Comparison of ENCODE assay signal across 8 cellular contexts in genomic region chr19:11924886-11925583, GRCh38. TPM values are rescaled to one million over a fixed set of nuclear protein-coding genes. Genes with fewer than 3 reads are reported as not detected.
DNase-seq lines count a peak whose midpoint lies in the region; ATAC-seq and TF ChIP-seq lines count a peak whose summit lies in the region.

Gene ZNF700, plus strand, starts transcription at chr19:11925107. Its CDS starts 104 bp downstream, at chr19:11925211.

- no peaks in the 10 kb centered on the region for H3K9me2 ChIP-seq in SU-DHL-6 (replicated peaks; ENCODE audit: insufficient read depth, low read length)

- peaks cover 10% of the 10 kb centered on the region; the same call in 1 of the 2 replicates for H3F3A ChIP-seq in SU-DHL-6 (ENCODE audit: insufficient read depth)

- H3K36me3 Mint-ChIP-seq in activated naive CD8-positive, alpha-beta T cell treated with anti-CD3 and anti-CD28 coated beads, Interleukin-2, amount 10 ng/mL, durations not matched to agents 7 days and 5 days: peaks cover 38% of the 10 kb centered on the region
- H3K36me3 Mint-ChIP-seq in osteocyte (ENCODE audit: unreplicated experiment): peaks cover 7% of the 10 kb centered on the region

- H3K4me3 ChIP-seq in GM12865 (ENCODE audit: low read depth, low read length) (peak within 1 kb of the TSS; percentile 99), SU-DHL-6 (ENCODE audit: insufficient read depth, low read length, poor library complexity, severe bottlenecking) (peak within 1 kb of the TSS; percentile 93), thoracic aorta (peak within 1 kb of the TSS; percentile 86)

- H3K4me2 ChIP-seq in SU-DHL-6 (ENCODE audit: low read depth, low read length, poor library complexity, severe bottlenecking): peak within 1 kb of the TSS; percentile 70

- peak; percentile 97 for DNase-seq in GM12865 (ENCODE audit: low read depth)
- peak; percentile 88 for DNase-seq in NCI-H128 (lab: John Stamatoyannopoulos, UW; ENCODE audit: unreplicated experiment)
- DNase-seq in activated naive CD8-positive, alpha-beta T cell treated with anti-CD3 and anti-CD28 coated beads, Interleukin-2, amount 10 ng/mL, durations not matched to agents 7 days and 5 days: peak; percentile 89
- DNase-seq in head of caudate nucleus: peak; percentile 90 to 99 (median 96)
- peak; percentile 96 for DNase-seq in osteocyte (ENCODE audit: extremely low spot score, unreplicated experiment)
- DNase-seq in thoracic aorta (ENCODE audit: low spot score): peak; percentile 94

- ATAC-seq in HG02759 (IDR thresholded peaks at IDR 0.05; ENCODE audit: unreplicated experiment) (peak; percentile 84), thoracic aorta (ENCODE audit: insufficient number of reproducible peaks, low FRiP score, low read depth) (peak; percentile 94)
- peak; percentile 85 for ATAC-seq in activated naive CD8-positive, alpha-beta T cell treated with anti-CD3 and anti-CD28 coated beads, Interleukin-2, amount 10 ng/mL, durations not matched to agents 7 days and 5 days (ENCODE audit: low read depth)

- intact Hi-C loops in head of caudate nucleus (cut with DNase I): loop anchor here (5.0 kb wide), 1 partner anchor 62 kb away; no protein-coding TSS in a partner anchor

- no peaks in the 10 kb centered on the region for H4K20me1 ChIP-seq in SU-DHL-6 (ENCODE audit: low read depth, low read length)

- H3K9ac ChIP-seq in SU-DHL-6 (ENCODE audit: low read length): peak within 1 kb of the TSS; percentile 92

- H3K79me2 ChIP-seq in SU-DHL-6 (ENCODE audit: insufficient read depth, low read length): peaks cover 45% of the 10 kb centered on the region

- peaks cover under 1% of the 10 kb centered on the region for H3K9me3 Mint-ChIP-seq in activated naive CD8-positive, alpha-beta T cell treated with anti-CD3 and anti-CD28 coated beads, Interleukin-2, amount 10 ng/mL, durations not matched to agents 7 days and 5 days
- H3K9me3 Mint-ChIP-seq in osteocyte (ENCODE audit: unreplicated experiment): no peaks in the 10 kb centered on the region

- H3K4me1 ChIP-seq in thoracic aorta (ENCODE audit: control insufficient read depth in 1 of 2, low read depth in 2 of 2): peaks cover 10 to 25% of the 10 kb centered on the region in 2 donors

- peaks cover 30% of the 10 kb centered on the region for H3K4me1 Mint-ChIP-seq in activated naive CD8-positive, alpha-beta T cell treated with anti-CD3 and anti-CD28 coated beads, Interleukin-2, amount 10 ng/mL, durations not matched to agents 7 days and 5 days
- H3K4me1 Mint-ChIP-seq in osteocyte (ENCODE audit: unreplicated experiment): peaks cover 27% of the 10 kb centered on the region

- peak within 1 kb of the TSS; percentile 90 for H3K4me3 Mint-ChIP-seq in activated naive CD8-positive, alpha-beta T cell treated with anti-CD3 and anti-CD28 coated beads, Interleukin-2, amount 10 ng/mL, durations not matched to agents 7 days and 5 days
- peak within 1 kb of the TSS; percentile 98 for H3K4me3 Mint-ChIP-seq in osteocyte (ENCODE audit: unreplicated experiment)

- TF ChIP-seq CTCF in GM12865 (IDR thresholded peaks at IDR 0.05; ENCODE audit: insufficient read depth, low read depth, low read length, missing control alignments): no peak
- no peak for TF ChIP-seq CTCF in SU-DHL-6 (IDR thresholded peaks at IDR 0.05; ENCODE audit: insufficient read depth, low read length, poor library complexity, severe bottlenecking)
- TF ChIP-seq CTCF in osteocyte (IDR thresholded peaks at IDR 0.05): peak; percentile 3
- TF ChIP-seq CTCF in thoracic aorta (IDR thresholded peaks at IDR 0.05): no peak

- no peaks in the 10 kb centered on the region for H3K27me3 Mint-ChIP-seq in activated naive CD8-positive, alpha-beta T cell treated with anti-CD3 and anti-CD28 coated beads, Interleukin-2, amount 10 ng/mL, durations not matched to agents 7 days and 5 days
- H3K27me3 Mint-ChIP-seq in osteocyte (ENCODE audit: unreplicated experiment): no peaks in the 10 kb centered on the region

- POLR2A ChIA-PET in activated naive CD8-positive, alpha-beta T cell treated with anti-CD3 and anti-CD28 coated beads, Interleukin-2, amount 10 ng/mL, durations not matched to agents 7 days and 5 days (lab: Charles Lee): interaction anchor here (0.6 to 4.4 kb wide), 14 partner anchors 38 to 238 kb away, joined by 3 to 69 read pairs (median 4); partner anchors contain the start of genes ZNF136, ZNF20, ZNF439 and ZNF625

- peak within 1 kb of the TSS; percentile 100 for H3K27ac Mint-ChIP-seq in activated naive CD8-positive, alpha-beta T cell treated with anti-CD3 and anti-CD28 coated beads, Interleukin-2, amount 10 ng/mL, durations not matched to agents 7 days and 5 days
- H3K27ac Mint-ChIP-seq in osteocyte (ENCODE audit: unreplicated experiment): peak within 1 kb of the TSS; percentile 100

- H3K27me3 ChIP-seq in SU-DHL-6 (ENCODE audit: low read length): no peaks in the 10 kb centered on the region
- H3K27me3 ChIP-seq in thoracic aorta (replicated peaks; ENCODE audit: insufficient read depth): no peaks in the 10 kb centered on the region

- peaks cover 14% of the 10 kb centered on the region for H3K36me3 ChIP-seq in SU-DHL-6 (ENCODE audit: low read length)
- H3K36me3 ChIP-seq in thoracic aorta: peaks cover 3% of the 10 kb centered on the region

- H2AFZ ChIP-seq in SU-DHL-6 (ENCODE audit: low read depth, low read length, severe bottlenecking): peak within 1 kb of the TSS; percentile 75

- H3K9me3 ChIP-seq in SU-DHL-6 (ENCODE audit: insufficient read depth, low read length) (no peaks in the 10 kb centered on the region), thoracic aorta (no peaks in the 10 kb centered on the region)

- H3K27ac ChIP-seq in SU-DHL-6 (ENCODE audit: low read depth, low read length) (peak within 1 kb of the TSS; percentile 88), thoracic aorta (peak within 1 kb of the TSS; percentile 80 to 87)

RNA-seq across cellular contexts. Expression of gene ZNF700, which starts in this region (rescaled TPM):
- total RNA-seq in activated naive CD8-positive, alpha-beta T cell treated with anti-CD3 and anti-CD28 coated beads, Interleukin-2, amount 10 ng/mL, durations not matched to agents 7 days and 5 days: 10 to 100 TPM; 24.7 to 26.1 TPM
- total RNA-seq in osteocyte (6.7 and 8.0 TPM in 2 replicates), thoracic aorta (10 to 100 TPM; 12.5 to 20.0 TPM)

Comparison
In these comparisons a context has a peak if more than half of its experiments do, and no peak if none do; other contexts are left out.
1. Peak in every context shown above with its lines: DNase-seq, ATAC-seq, H3K4me3 ChIP-seq and H3K27ac ChIP-seq.